Comparison of ENCODE assay signal across 8 cellular contexts in genomic region chr1:109392037-109392787, GRCh38. TPM values are rescaled to one million over a fixed set of nuclear protein-coding genes. Genes with fewer than 3 reads are reported as not detected.
DNase-seq lines count a peak whose midpoint lies in the region; ATAC-seq, FAIRE-seq and TF ChIP-seq lines count a peak whose summit lies in the region.

No MANE protein-coding gene starts in this region.

- H3K9ac ChIP-seq in Loucy (ENCODE audit: low read depth, low read length, poor library complexity, severe bottlenecking) = peak overlapping the region; percentile 52

- H3K27me3 ChIP-seq in Loucy (ENCODE audit: insufficient read depth, low read length, poor library complexity, severe bottlenecking) (no peaks in the 10 kb centered on the region), heart left ventricle (no peaks in the 10 kb centered on the region), small intestine (ENCODE audit: control insufficient read depth in 2 of 2, insufficient read depth in 2 of 2, low read length in 2 of 2) (no peaks in the 10 kb centered on the region)
- peaks cover 56% of the 10 kb centered on the region for H3K27me3 ChIP-seq in CD4-positive, alpha-beta T cell (ENCODE audit: control insufficient read depth, insufficient read depth, low read length)

- H3K9me3 ChIP-seq in Loucy (ENCODE audit: insufficient read depth, low read depth, low read length) = no peaks in the 10 kb centered on the region
- no peaks in the 10 kb centered on the region for H3K9me3 ChIP-seq in heart left ventricle
- no peaks in the 10 kb centered on the region for H3K9me3 ChIP-seq in small intestine (ENCODE audit: control insufficient read depth, low read depth)
- H3K9me3 ChIP-seq in CD4-positive, alpha-beta T cell (ENCODE audit: control insufficient read depth, low read length) = no peaks in the 10 kb centered on the region

- H3K9me2 ChIP-seq in Loucy (replicated peaks; ENCODE audit: low read depth, low read length) = no peaks in the 10 kb centered on the region

- H3K36me3 ChIP-seq in Loucy (ENCODE audit: insufficient read depth, low read length) = no peaks in the 10 kb centered on the region
- no peaks in the 10 kb centered on the region for H3K36me3 ChIP-seq in heart left ventricle
- no peaks in the 10 kb centered on the region for H3K36me3 ChIP-seq in small intestine (ENCODE audit: control insufficient read depth in 2 of 2, insufficient read depth in 2 of 2, low read length in 2 of 2)

- peaks cover 77% of the 10 kb centered on the region for H3K79me2 ChIP-seq in Loucy (ENCODE audit: insufficient read depth, low read length)

- DNase-seq in heart left ventricle (peak in 3 of 5 donors; percentile 55 to 80 (median 65)), small intestine (no peak), NCI-H774 (lab: John Stamatoyannopoulos, UW) (no peak), H4 (ENCODE audit: low spot score) (no peak)
- DNase-seq in activated T-cell treated with anti-CD3 and anti-CD28 coated beads, Interleukin-2, amount 50 U/mL, for 4 hours = no peak
- no peak for DNase-seq in CD4-positive, alpha-beta T cell

- peak in 1 of 2 donors; percentile 29 for TF ChIP-seq POLR2A in heart left ventricle (IDR thresholded peaks at IDR 0.05)

- 35 to 39% (median 38%) methylated on average over 4 of the region's 4 CpGs for WGBS in heart left ventricle, 4 donors
- WGBS in small intestine, 3 donors = 73 to 81% (median 77%) methylated on average over 4 of the region's 4 CpGs

- peaks cover 9% of the 10 kb centered on the region for H3K4me1 Mint-ChIP-seq in activated T-cell treated with anti-CD3 and anti-CD28 coated beads, Interleukin-2, amount 50 U/mL, for 4 hours (ENCODE audit: low read depth)
- peaks cover 10% of the 10 kb centered on the region for H3K4me1 Mint-ChIP-seq in CD4-positive, alpha-beta T cell (ENCODE audit: low read depth)

- no peak overlapping the region for H3K27ac Mint-ChIP-seq in CD4-positive, alpha-beta T cell

- intact Hi-C loops in heart left ventricle (cut with DNase I) = loop anchor here in 3 of 10 donors (5.0 to 10.0 kb wide), 2 partner anchors 40 to 47 kb away; no protein-coding TSS in a partner anchor
- intact Hi-C loops in CD4-positive, alpha-beta T cell (cut with DNase I, micrococcal nuclease) = no loop called here

- peaks cover 71% of the 10 kb centered on the region for H3K27me3 Mint-ChIP-seq in activated T-cell treated with anti-CD3 and anti-CD28 coated beads, Interleukin-2, amount 50 U/mL, for 4 hours (ENCODE audit: low read depth)
- H3K27me3 Mint-ChIP-seq in CD4-positive, alpha-beta T cell = peaks cover 77% of the 10 kb centered on the region

- no peak for FAIRE-seq in small intestine (lab: Jason Lieb, UNC)

- no peaks in the 10 kb centered on the region for H3K9me3 Mint-ChIP-seq in activated T-cell treated with anti-CD3 and anti-CD28 coated beads, Interleukin-2, amount 50 U/mL, for 4 hours
- H3K9me3 Mint-ChIP-seq in CD4-positive, alpha-beta T cell = no peaks in the 10 kb centered on the region

- H3F3A ChIP-seq in Loucy (ENCODE audit: low read depth) = no peaks in the 10 kb centered on the region; the same call in 1 of the 2 replicates

- peaks cover 13% of the 10 kb centered on the region for H4K20me1 ChIP-seq in Loucy (ENCODE audit: insufficient read depth, low read length, poor library complexity, severe bottlenecking)

- ATAC-seq in GM19324 (IDR thresholded peaks at IDR 0.05; ENCODE audit: low FRiP score, unreplicated experiment) = peak; percentile 12
- ATAC-seq in heart left ventricle = peak; percentile 64 to 82 (median 78)
- ATAC-seq in activated T-cell treated with anti-CD3 and anti-CD28 coated beads, Interleukin-2, amount 50 U/mL, for 4 hours = no peak
- ATAC-seq in CD4-positive, alpha-beta T cell (ENCODE audit: poor library complexity) = no peak

- peak overlapping the region; percentile 92 for H3K4me2 ChIP-seq in Loucy (ENCODE audit: low read depth, low read length, poor library complexity, severe bottlenecking)

- no peak overlapping the region for H3K4me3 Mint-ChIP-seq in activated T-cell treated with anti-CD3 and anti-CD28 coated beads, Interleukin-2, amount 50 U/mL, for 4 hours
- H3K4me3 Mint-ChIP-seq in CD4-positive, alpha-beta T cell = no peak overlapping the region

- no peak overlapping the region for H2AFZ ChIP-seq in Loucy (ENCODE audit: low read length)

- H3K4me3 ChIP-seq in Loucy (ENCODE audit: low read length, poor library complexity, severe bottlenecking) = peak overlapping the region; percentile 60
- peak overlapping the region in 10 of 12 donors; percentile 4 to 46 (median 38) for H3K4me3 ChIP-seq in heart left ventricle
- H3K4me3 ChIP-seq in small intestine (ENCODE audit: low read depth in 1 of 2, low read length in 2 of 2) = no peak overlapping the region

- POLR2A ChIA-PET in CD4-positive, alpha-beta T cell (lab: Charles Lee) = no interaction called here

- no peaks in the 10 kb centered on the region for H3K36me3 Mint-ChIP-seq in activated T-cell treated with anti-CD3 and anti-CD28 coated beads, Interleukin-2, amount 50 U/mL, for 4 hours (ENCODE audit: insufficient read depth)
- no peaks in the 10 kb centered on the region for H3K36me3 Mint-ChIP-seq in CD4-positive, alpha-beta T cell (ENCODE audit: low read depth)

- CTCF ChIA-PET in CD4-positive, alpha-beta T cell (lab: Charles Lee) = no interaction called here

- H3K4me1 ChIP-seq in Loucy (ENCODE audit: insufficient read depth, low read length, poor library complexity, severe bottlenecking) (peaks cover 37% of the 10 kb centered on the region), heart left ventricle (peaks cover 18 to 91% (median 70%) of the 10 kb centered on the region in 12 donors), small intestine (ENCODE audit: control insufficient read depth in 2 of 2, insufficient read depth in 1 of 2, low read depth in 1 of 2, low read length in 1 of 2) (peaks cover 5 to 9% of the 10 kb centered on the region in 2 donors)

- TF ChIP-seq CTCF in Loucy (conservative IDR thresholded peaks at IDR 0.05; ENCODE audit: low read length) (no peak), heart left ventricle (IDR thresholded peaks at IDR 0.05) (no peak)
- no peak for TF ChIP-seq CTCF in CD4-positive, alpha-beta T cell (IDR thresholded peaks at IDR 0.05)

- H3K27ac ChIP-seq in heart left ventricle (peak overlapping the region; percentile 83 to 95 (median 88)), small intestine (ENCODE audit: low read depth in 1 of 2, low read length in 1 of 2) (peak overlapping the region; percentile 90 to 93)
- no peak overlapping the region for H3K27ac ChIP-seq in CD4-positive, alpha-beta T cell (ENCODE audit: low read depth, low read length)

RNA-seq across cellular contexts. Expression of gene SORT1, which starts 5.5 kb away (rescaled TPM):
- total RNA-seq in heart left ventricle = 100 to 1,000 TPM in 7 of 9 donors, 10 to 100 TPM in 2; 75.5 to 346 (median 165) TPM
- polyA plus RNA-seq in heart left ventricle = 100 to 1,000 TPM in 1 of 2 donors, 10 to 100 TPM in 1; 36.9 to 133 TPM
- polyA plus RNA-seq in small intestine = 10 to 100 TPM in 2 of 3 donors, 1 to 10 TPM in 1; 7.0 to 35.7 (median 11.4) TPM
- 1 to 10 TPM; 1.1 to 1.6 (median 1.2) TPM for total RNA-seq in activated T-cell treated with anti-CD3 and anti-CD28 coated beads, Interleukin-2, amount 50 U/mL, for 4 hours
- 3.7 and 7.4 TPM in 2 replicates for total RNA-seq in H4 (2014; rRNA removed; shearing (Covaris generic))
- under 1 TPM; 0.22 to 0.73 TPM for total RNA-seq in CD4-positive, alpha-beta T cell

RNA-seq across cellular contexts. Expression of gene PSMA5, which starts 34.0 kb away (rescaled TPM):
- 10 to 100 TPM; 24.3 to 74.9 (median 61.0) TPM for total RNA-seq in heart left ventricle
- 10 to 100 TPM; 31.5 to 94.7 TPM for polyA plus RNA-seq in heart left ventricle
- 100 to 1,000 TPM; 103 to 113 (median 105) TPM for polyA plus RNA-seq in small intestine
- total RNA-seq in activated T-cell treated with anti-CD3 and anti-CD28 coated beads, Interleukin-2, amount 50 U/mL, for 4 hours = 100 to 1,000 TPM; 298 to 351 (median 300) TPM
- total RNA-seq in H4 (2014; rRNA removed; shearing (Covaris generic)) = 154 and 184 TPM in 2 replicates
- total RNA-seq in CD4-positive, alpha-beta T cell = 10 to 100 TPM; 29.8 to 33.8 TPM

Comparison
In these comparisons a context has a peak if more than half of its experiments do, and no peak if none do; other contexts are left out.
1. ATAC-seq: peak in GM19324 (single experiment) and heart left ventricle (4 of 4); none in activated T-cell treated with anti-CD3 and anti-CD28 coated beads, Interleukin-2, amount 50 U/mL, for 4 hours (0 of 2) and CD4-positive, alpha-beta T cell (single experiment).
2. H3K4me3 ChIP-seq: peak in Loucy (single experiment) and heart left ventricle (10 of 12); none in small intestine (0 of 2).
3. DNase-seq: peak in heart left ventricle (3 of 5); none in small intestine (single experiment), NCI-H774 (single experiment), activated T-cell treated with anti-CD3 and anti-CD28 coated beads, Interleukin-2, amount 50 U/mL, for 4 hours (single experiment), H4 (single experiment) and CD4-positive, alpha-beta T cell (0 of 10).